1 cellular context compared by ENCODE assay signal in the genomic region with DNA sequence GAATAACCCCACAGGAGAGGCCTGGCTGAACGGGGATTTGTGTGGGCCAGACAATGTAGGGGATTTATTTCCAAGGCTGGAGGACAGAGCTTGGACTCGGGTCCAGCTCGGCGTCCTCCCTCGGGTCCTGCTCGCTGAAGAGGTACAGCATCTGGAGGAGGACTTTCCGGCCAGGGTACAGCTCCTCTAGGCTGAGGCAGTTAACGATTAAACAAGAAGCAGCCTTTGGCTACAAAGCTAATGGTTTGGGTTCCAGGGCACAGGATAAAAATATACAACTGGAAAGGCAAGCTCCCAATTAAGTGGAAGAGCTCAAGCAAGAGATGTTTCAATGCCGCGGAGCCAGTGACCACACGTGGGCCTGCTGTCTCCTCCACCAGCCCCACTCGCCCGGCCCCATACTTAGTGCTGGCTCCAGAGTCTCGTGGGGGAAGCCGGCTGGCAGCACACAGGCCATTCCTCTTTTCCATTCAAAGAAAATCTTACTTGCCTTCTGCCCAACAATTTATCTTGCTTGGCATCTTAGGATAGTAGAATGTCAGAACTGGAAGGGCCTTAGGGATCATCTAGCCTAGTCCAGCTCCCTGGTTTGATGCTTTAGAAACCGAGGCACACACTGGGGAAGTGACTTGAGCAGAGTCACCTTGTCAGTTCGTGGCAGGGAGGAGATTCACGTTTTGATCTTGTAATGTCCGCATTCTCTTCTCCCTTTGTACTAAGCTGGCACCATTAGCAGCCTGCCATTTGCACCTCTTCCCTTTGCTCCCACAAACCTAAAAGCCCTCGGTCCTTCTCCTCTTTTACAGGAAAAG.
TF ChIP-seq lines count a peak whose summit lies in the region.

No MANE protein-coding gene starts in this region.

TF ChIP-seq in HepG2, 621 proteins besides CTCF, POLR2A, EP300 and RAD21 (continued from another document and continues in another):
- TF ChIP-seq, protein P1, sequence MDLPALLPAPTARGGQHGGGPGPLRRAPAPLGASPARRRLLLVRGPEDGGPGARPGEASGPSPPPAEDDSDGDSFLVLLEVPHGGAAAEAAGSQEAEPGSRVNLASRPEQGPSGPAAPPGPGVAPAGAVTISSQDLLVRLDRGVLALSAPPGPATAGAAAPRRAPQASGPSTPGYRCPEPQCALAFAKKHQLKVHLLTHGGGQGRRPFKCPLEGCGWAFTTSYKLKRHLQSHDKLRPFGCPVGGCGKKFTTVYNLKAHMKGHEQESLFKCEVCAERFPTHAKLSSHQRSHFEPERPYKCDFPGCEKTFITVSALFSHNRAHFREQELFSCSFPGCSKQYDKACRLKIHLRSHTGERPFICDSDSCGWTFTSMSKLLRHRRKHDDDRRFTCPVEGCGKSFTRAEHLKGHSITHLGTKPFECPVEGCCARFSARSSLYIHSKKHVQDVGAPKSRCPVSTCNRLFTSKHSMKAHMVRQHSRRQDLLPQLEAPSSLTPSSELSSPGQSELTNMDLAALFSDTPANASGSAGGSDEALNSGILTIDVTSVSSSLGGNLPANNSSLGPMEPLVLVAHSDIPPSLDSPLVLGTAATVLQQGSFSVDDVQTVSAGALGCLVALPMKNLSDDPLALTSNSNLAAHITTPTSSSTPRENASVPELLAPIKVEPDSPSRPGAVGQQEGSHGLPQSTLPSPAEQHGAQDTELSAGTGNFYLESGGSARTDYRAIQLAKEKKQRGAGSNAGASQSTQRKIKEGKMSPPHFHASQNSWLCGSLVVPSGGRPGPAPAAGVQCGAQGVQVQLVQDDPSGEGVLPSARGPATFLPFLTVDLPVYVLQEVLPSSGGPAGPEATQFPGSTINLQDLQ (CRISPR knock-in tag; IDR thresholded peaks at IDR 0.05), result no peak
- no peak for TF ChIP-seq ZBTB21 (CRISPR knock-in tag; IDR thresholded peaks at IDR 0.05)
- TF ChIP-seq, protein P2, sequence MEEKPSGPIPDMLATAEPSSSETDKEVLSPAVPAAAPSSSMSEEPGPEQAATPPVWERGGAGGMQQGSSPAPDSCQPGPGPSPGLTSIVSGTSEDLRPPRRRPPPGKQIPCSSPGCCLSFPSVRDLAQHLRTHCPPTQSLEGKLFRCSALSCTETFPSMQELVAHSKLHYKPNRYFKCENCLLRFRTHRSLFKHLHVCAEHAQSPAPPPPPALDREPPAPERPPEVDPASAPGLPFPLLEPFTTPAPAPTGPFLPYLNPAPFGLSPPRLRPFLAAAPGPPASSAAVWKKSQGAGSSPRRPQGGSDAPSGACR (CRISPR knock-in tag; IDR thresholded peaks at IDR 0.05), result no peak
- TF ChIP-seq ETV6 (CRISPR knock-in tag; conservative IDR thresholded peaks at IDR 0.05), result no peak
- no peak for TF ChIP-seq SOX5 (CRISPR knock-in tag; IDR thresholded peaks at IDR 0.05; ENCODE audit: borderline replicate concordance)
- no peak for TF ChIP-seq SRY (CRISPR knock-in tag; IDR thresholded peaks at IDR 0.05)
- TF ChIP-seq PCBP2 (optimal IDR thresholded peaks at IDR 0.05; ENCODE audit: low read depth, low read length, poor library complexity, severe bottlenecking), result no peak
- TF ChIP-seq, protein P3, sequence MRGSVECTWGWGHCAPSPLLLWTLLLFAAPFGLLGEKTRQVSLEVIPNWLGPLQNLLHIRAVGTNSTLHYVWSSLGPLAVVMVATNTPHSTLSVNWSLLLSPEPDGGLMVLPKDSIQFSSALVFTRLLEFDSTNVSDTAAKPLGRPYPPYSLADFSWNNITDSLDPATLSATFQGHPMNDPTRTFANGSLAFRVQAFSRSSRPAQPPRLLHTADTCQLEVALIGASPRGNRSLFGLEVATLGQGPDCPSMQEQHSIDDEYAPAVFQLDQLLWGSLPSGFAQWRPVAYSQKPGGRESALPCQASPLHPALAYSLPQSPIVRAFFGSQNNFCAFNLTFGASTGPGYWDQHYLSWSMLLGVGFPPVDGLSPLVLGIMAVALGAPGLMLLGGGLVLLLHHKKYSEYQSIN (CRISPR knock-in tag; IDR thresholded peaks at IDR 0.05; ENCODE audit: borderline replicate concordance), result no peak
- TF ChIP-seq ZNF235 (CRISPR knock-in tag; IDR thresholded peaks at IDR 0.05; ENCODE audit: borderline replicate concordance), result no peak
- no peak for TF ChIP-seq ZNF879 (CRISPR knock-in tag; IDR thresholded peaks at IDR 0.05)
- no peak for TF ChIP-seq SNRNP70 (IDR thresholded peaks at IDR 0.05; ENCODE audit: low read depth, low read length)
- no peak for TF ChIP-seq ATRX (CRISPR knock-in tag; IDR thresholded peaks at IDR 0.05; ENCODE audit: borderline replicate concordance)
- TF ChIP-seq, protein P4, sequence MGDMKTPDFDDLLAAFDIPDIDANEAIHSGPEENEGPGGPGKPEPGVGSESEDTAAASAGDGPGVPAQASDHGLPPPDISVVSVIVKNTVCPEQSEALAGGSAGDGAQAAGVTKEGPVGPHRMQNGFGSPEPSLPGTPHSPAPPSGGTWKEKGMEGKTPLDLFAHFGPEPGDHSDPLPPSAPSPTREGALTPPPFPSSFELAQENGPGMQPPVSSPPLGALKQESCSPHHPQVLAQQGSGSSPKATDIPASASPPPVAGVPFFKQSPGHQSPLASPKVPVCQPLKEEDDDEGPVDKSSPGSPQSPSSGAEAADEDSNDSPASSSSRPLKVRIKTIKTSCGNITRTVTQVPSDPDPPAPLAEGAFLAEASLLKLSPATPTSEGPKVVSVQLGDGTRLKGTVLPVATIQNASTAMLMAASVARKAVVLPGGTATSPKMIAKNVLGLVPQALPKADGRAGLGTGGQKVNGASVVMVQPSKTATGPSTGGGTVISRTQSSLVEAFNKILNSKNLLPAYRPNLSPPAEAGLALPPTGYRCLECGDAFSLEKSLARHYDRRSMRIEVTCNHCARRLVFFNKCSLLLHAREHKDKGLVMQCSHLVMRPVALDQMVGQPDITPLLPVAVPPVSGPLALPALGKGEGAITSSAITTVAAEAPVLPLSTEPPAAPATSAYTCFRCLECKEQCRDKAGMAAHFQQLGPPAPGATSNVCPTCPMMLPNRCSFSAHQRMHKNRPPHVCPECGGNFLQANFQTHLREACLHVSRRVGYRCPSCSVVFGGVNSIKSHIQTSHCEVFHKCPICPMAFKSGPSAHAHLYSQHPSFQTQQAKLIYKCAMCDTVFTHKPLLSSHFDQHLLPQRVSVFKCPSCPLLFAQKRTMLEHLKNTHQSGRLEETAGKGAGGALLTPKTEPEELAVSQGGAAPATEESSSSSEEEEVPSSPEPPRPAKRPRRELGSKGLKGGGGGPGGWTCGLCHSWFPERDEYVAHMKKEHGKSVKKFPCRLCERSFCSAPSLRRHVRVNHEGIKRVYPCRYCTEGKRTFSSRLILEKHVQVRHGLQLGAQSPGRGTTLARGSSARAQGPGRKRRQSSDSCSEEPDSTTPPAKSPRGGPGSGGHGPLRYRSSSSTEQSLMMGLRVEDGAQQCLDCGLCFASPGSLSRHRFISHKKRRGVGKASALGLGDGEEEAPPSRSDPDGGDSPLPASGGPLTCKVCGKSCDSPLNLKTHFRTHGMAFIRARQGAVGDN (CRISPR knock-in tag; IDR thresholded peaks at IDR 0.05), result peak; percentile 79
- no peak for TF ChIP-seq KMT2A (CRISPR knock-in tag; IDR thresholded peaks at IDR 0.05)
- no peak for TF ChIP-seq NR2F2 (IDR thresholded peaks at IDR 0.05; ENCODE audit: borderline replicate concordance, low read depth)
- TF ChIP-seq, protein P5, sequence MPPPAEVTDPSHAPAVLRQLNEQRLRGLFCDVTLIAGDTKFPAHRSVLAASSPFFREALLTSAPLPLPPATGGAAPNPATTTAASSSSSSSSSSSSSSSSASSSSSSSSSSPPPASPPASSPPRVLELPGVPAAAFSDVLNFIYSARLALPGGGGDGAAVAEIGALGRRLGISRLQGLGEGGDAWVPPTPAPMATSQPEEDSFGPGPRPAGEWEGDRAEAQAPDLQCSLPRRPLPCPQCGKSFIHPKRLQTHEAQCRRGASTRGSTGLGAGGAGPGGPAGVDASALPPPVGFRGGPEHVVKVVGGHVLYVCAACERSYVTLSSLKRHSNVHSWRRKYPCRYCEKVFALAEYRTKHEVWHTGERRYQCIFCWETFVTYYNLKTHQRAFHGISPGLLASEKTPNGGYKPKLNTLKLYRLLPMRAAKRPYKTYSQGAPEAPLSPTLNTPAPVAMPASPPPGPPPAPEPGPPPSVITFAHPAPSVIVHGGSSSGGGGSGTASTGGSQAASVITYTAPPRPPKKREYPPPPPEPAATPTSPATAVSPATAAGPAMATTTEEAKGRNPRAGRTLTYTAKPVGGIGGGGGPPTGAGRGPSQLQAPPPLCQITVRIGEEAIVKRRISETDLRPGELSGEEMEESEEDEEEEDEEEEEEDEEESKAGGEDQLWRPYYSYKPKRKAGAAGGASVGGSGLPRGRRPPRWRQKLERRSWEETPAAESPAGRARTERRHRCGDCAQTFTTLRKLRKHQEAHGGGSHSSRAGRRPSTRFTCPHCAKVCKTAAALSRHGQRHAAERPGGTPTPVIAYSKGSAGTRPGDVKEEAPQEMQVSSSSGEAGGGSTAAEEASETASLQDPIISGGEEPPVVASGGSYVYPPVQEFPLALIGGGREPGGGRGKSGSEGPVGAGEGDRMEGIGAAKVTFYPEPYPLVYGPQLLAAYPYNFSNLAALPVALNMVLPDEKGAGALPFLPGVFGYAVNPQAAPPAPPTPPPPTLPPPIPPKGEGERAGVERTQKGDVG (CRISPR knock-in tag; IDR thresholded peaks at IDR 0.05; ENCODE audit: borderline replicate concordance), result no peak
- TF ChIP-seq ZFX (CRISPR knock-in tag; IDR thresholded peaks at IDR 0.05; ENCODE audit: low read depth), result peak; percentile 29; the same call in 1 of the 2 replicates
- peak; percentile 30; the same call in 1 of the 2 replicates for TF ChIP-seq KDM5B (CRISPR knock-in tag; IDR thresholded peaks at IDR 0.05; ENCODE audit: borderline replicate concordance)
- TF ChIP-seq PRPF4 (IDR thresholded peaks at IDR 0.05; ENCODE audit: low read depth, low read length, poor library complexity, severe bottlenecking), result no peak
- TF ChIP-seq ATF1 (CRISPR knock-in tag; IDR thresholded peaks at IDR 0.05), result no peak
- TF ChIP-seq ZNF33B (CRISPR knock-in tag; IDR thresholded peaks at IDR 0.05), result no peak
- TF ChIP-seq ZNF768 (CRISPR knock-in tag; IDR thresholded peaks at IDR 0.05), result no peak
- no peak for TF ChIP-seq SMAD1 (CRISPR knock-in tag; IDR thresholded peaks at IDR 0.05; ENCODE audit: borderline replicate concordance, low read depth)
- no peak for TF ChIP-seq ZNF333 (CRISPR knock-in tag; IDR thresholded peaks at IDR 0.05; ENCODE audit: borderline replicate concordance)
- no peak for TF ChIP-seq PLRG1 (conservative IDR thresholded peaks at IDR 0.05)
- TF ChIP-seq, protein P6, sequence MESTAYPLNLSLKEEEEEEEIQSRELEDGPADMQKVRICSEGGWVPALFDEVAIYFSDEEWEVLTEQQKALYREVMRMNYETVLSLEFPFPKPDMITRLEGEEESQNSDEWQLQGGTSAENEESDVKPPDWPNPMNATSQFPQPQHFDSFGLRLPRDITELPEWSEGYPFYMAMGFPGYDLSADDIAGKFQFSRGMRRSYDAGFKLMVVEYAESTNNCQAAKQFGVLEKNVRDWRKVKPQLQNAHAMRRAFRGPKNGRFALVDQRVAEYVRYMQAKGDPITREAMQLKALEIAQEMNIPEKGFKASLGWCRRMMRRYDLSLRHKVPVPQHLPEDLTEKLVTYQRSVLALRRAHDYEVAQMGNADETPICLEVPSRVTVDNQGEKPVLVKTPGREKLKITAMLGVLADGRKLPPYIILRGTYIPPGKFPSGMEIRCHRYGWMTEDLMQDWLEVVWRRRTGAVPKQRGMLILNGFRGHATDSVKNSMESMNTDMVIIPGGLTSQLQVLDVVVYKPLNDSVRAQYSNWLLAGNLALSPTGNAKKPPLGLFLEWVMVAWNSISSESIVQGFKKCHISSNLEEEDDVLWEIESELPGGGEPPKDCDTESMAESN (CRISPR knock-in tag; conservative IDR thresholded peaks at IDR 0.05), result no peak
- TF ChIP-seq TARDBP (CRISPR knock-in tag; IDR thresholded peaks at IDR 0.05), result no peak
- no peak for TF ChIP-seq LCORL (IDR thresholded peaks at IDR 0.05)
- no peak; the same call in 1 of the 2 replicates for TF ChIP-seq LCORL (CRISPR knock-in tag; IDR thresholded peaks at IDR 0.05)
- peak; percentile 60; the same call in 1 of the 2 replicates for TF ChIP-seq ZSCAN25 (CRISPR knock-in tag; IDR thresholded peaks at IDR 0.05)
- TF ChIP-seq EEA1 (CRISPR knock-in tag; IDR thresholded peaks at IDR 0.05; ENCODE audit: borderline replicate concordance), result no peak
- no peak for TF ChIP-seq FOXP1 (IDR thresholded peaks at IDR 0.05)
- no peak for TF ChIP-seq FOXP1 (CRISPR knock-in tag; IDR thresholded peaks at IDR 0.05)
- TF ChIP-seq, protein P7, sequence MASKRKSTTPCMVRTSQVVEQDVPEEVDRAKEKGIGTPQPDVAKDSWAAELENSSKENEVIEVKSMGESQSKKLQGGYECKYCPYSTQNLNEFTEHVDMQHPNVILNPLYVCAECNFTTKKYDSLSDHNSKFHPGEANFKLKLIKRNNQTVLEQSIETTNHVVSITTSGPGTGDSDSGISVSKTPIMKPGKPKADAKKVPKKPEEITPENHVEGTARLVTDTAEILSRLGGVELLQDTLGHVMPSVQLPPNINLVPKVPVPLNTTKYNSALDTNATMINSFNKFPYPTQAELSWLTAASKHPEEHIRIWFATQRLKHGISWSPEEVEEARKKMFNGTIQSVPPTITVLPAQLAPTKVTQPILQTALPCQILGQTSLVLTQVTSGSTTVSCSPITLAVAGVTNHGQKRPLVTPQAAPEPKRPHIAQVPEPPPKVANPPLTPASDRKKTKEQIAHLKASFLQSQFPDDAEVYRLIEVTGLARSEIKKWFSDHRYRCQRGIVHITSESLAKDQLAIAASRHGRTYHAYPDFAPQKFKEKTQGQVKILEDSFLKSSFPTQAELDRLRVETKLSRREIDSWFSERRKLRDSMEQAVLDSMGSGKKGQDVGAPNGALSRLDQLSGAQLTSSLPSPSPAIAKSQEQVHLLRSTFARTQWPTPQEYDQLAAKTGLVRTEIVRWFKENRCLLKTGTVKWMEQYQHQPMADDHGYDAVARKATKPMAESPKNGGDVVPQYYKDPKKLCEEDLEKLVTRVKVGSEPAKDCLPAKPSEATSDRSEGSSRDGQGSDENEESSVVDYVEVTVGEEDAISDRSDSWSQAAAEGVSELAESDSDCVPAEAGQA (IDR thresholded peaks at IDR 0.05; ENCODE audit: low read depth), result no peak
- TF ChIP-seq, protein P7 (CRISPR knock-in tag; IDR thresholded peaks at IDR 0.05; ENCODE audit: borderline replicate concordance), result no peak
- TF ChIP-seq MIXL1 (CRISPR knock-in tag; IDR thresholded peaks at IDR 0.05), result no peak; the same call in 1 of the 2 replicates
- TF ChIP-seq ZNF777 (CRISPR knock-in tag; IDR thresholded peaks at IDR 0.05), result no peak
- TF ChIP-seq, protein P8, sequence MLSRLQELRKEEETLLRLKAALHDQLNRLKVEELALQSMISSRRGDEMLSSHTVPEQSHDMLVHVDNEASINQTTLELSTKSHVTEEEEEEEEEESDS (CRISPR knock-in tag; IDR thresholded peaks at IDR 0.05; ENCODE audit: borderline replicate concordance), result no peak
- no peak for TF ChIP-seq ZIK1 (CRISPR knock-in tag; IDR thresholded peaks at IDR 0.05; ENCODE audit: borderline replicate concordance, low read depth)
- no peak for TF ChIP-seq ZNF780A (CRISPR knock-in tag; IDR thresholded peaks at IDR 0.05)
